20 cellular contexts compared by ENCODE assay signal in the genomic region with DNA sequence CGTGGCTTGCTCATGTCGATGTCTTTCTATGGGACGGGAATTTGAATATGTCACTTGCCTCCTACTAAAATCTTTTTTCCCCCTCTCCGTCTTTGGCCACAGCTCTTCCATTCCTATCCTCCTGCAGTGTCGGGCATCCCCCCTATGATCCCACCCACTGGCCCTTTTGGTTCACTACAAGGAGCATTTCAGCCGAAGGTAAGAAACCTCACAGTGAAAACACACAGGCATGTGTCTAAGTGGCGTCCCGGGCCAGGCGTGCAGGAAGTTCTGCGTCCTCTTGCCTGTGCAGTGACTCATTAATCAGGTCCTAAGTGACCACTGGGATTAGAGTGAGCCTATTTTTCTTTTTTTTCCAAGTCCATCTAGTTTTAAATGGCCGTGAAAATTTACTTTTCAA.
DNase-seq lines count a peak whose midpoint lies in the region; ATAC-seq, FAIRE-seq and TF ChIP-seq lines count a peak whose summit lies in the region.
"Had no signal": no experiment of that assay in that cellular context is flagged by ENCODE, and none has a peak within 500 bp of the region (broad histone marks: within the 10 kb centered on the region; RNA-seq: fewer than 3 reads in every experiment).

No MANE protein-coding gene starts in this region.

- no peaks in the 10 kb centered on the region for H3K79me2 ChIP-seq in H9 (ENCODE audit: insufficient read depth, low read length)

- no peak overlapping the region for H2BK20ac ChIP-seq in H9 (ENCODE audit: low read depth, low read length, poor library complexity, severe bottlenecking)

- H3K14ac ChIP-seq in H9 (ENCODE audit: insufficient read depth, low read length): no peak overlapping the region

- no peak overlapping the region for H3K56ac ChIP-seq in H9 (ENCODE audit: insufficient read length, low read depth, low read length)

- peaks cover 22% of the 10 kb centered on the region for H3K36me3 ChIP-seq in bronchial epithelial cell (ENCODE audit: control insufficient read depth, insufficient read depth, low read length)
- H3K36me3 ChIP-seq in ascending aorta: peaks cover 28 to 63% of the 10 kb centered on the region in 2 donors

- no peak overlapping the region for H2BK15ac ChIP-seq in H9 (ENCODE audit: low read depth, low read length)

- no peak overlapping the region for H2BK5ac ChIP-seq in H9 (ENCODE audit: insufficient read length, low read length)

- intact Hi-C loops in ascending aorta (cut with DNase I): no loop called here

- no peaks in the 10 kb centered on the region for H4K20me1 ChIP-seq in H9 (ENCODE audit: control insufficient read depth, insufficient read depth, insufficient read length)

- no peak for ATAC-seq in SK-N-SH treated with all-trans-retinoic acid at 6 μM for 48 hours
- ATAC-seq in GM21515 (IDR thresholded peaks at IDR 0.05; ENCODE audit: unreplicated experiment): no peak
- ATAC-seq: GM12878, HCT116, HepG2 had no signal

- H3K4me3 Mint-ChIP-seq in H9: no peak overlapping the region
- H3K4me3 Mint-ChIP-seq: B cell; CD4-positive, alpha-beta T cell had no signal

- H3K27ac ChIP-seq in H9 (ENCODE audit: insufficient read length, low read depth, low read length) (no peak overlapping the region), ascending aorta (no peak overlapping the region)

- H3K9ac ChIP-seq in H9 (ENCODE audit: extremely low read depth, insufficient read length, low read length): no peak overlapping the region

- H3K23ac ChIP-seq in H9 (ENCODE audit: insufficient read length, low read depth, low read length): no peak overlapping the region

- H2AFZ ChIP-seq in H9 (ENCODE audit: low read length): no peak overlapping the region

- H2BK12ac ChIP-seq in H9 (ENCODE audit: insufficient read length, low read depth, low read length): no peak overlapping the region

- H3K36me3 Mint-ChIP-seq in H9 (ENCODE audit: insufficient read depth in 1 of 3, low read depth in 3 of 3): peaks cover 37 to 97% (median 96%) of the 10 kb centered on the region in 3 experiments; a peak in 6 of 7 replicates

- H3K27me3 ChIP-seq in H9 (ENCODE audit: insufficient read depth, low read length) (no peaks in the 10 kb centered on the region), bronchial epithelial cell (ENCODE audit: control insufficient read depth, insufficient read depth, low read length) (no peaks in the 10 kb centered on the region), ascending aorta (no peaks in the 10 kb centered on the region)

- H3K4ac ChIP-seq in H9 (ENCODE audit: low read depth, low read length): no peak overlapping the region

- no peaks in the 10 kb centered on the region for H3K9me3 Mint-ChIP-seq in H9
- H3K9me3 Mint-ChIP-seq: CD4-positive, alpha-beta T cell had no signal

- H3K9me3 ChIP-seq in H9 (ENCODE audit: control insufficient read depth, low read depth, low read length) (no peaks in the 10 kb centered on the region), ascending aorta (no peaks in the 10 kb centered on the region)

- H3K27me3 Mint-ChIP-seq in H9 (ENCODE audit: low read depth): no peaks in the 10 kb centered on the region
- H3K27me3 Mint-ChIP-seq: B cell; CD4-positive, alpha-beta T cell had no signal

- H4K91ac ChIP-seq in H9 (ENCODE audit: insufficient read length, low read depth, low read length): no peak overlapping the region

- no peaks in the 10 kb centered on the region for H3K23me2 ChIP-seq in H9 (ENCODE audit: insufficient read length, low read depth, low read length, poor library complexity, severe bottlenecking)

- no peak overlapping the region for H3K18ac ChIP-seq in H9 (ENCODE audit: insufficient read length, low read depth, low read length)

- no CpG with 5 or more reads among the region's 11 CpGs for WGBS in H9 (ENCODE audit: extremely low coverage, insufficient read length, low lambda C conversion rate)

- no peak overlapping the region for H2AK5ac ChIP-seq in H9 (ENCODE audit: insufficient read length, low read length)

- H3K4me2 ChIP-seq in H9 (ENCODE audit: insufficient read depth, insufficient read length, low read length): no peak overlapping the region

- H2BK120ac ChIP-seq in H9 (ENCODE audit: low read depth, low read length, poor library complexity, severe bottlenecking): no peak overlapping the region

- H3K27ac Mint-ChIP-seq in H9: peak overlapping the region in 2 of 3 experiments; percentile 47 to 93; a peak in 3 of 7 replicates
- H3K27ac Mint-ChIP-seq: B cell; CD4-positive, alpha-beta T cell had no signal

- FAIRE-seq in bronchial epithelial cell (lab: Jason Lieb, UNC): peak; percentile 23
- FAIRE-seq: A204.1, GM12878, GM18507, HepG2, HTR-8/SVneo had no signal

- H3K4me1 ChIP-seq in H9 (ENCODE audit: insufficient read depth, low read length) (peaks cover 5% of the 10 kb centered on the region; the same call in 1 of the 2 replicates), ascending aorta (no peaks in the 10 kb centered on the region)

- peaks cover 31 to 53% of the 10 kb centered on the region in 2 experiments for H3K4me1 Mint-ChIP-seq in H9
- H3K4me1 Mint-ChIP-seq: B cell had no signal

- peaks cover 3% of the 10 kb centered on the region for H3K79me1 ChIP-seq in H9 (ENCODE audit: insufficient read depth, low read depth, low read length, poor library complexity, severe bottlenecking)

- H4K5ac ChIP-seq in H9 (ENCODE audit: insufficient read length, low read depth, low read length): no peak overlapping the region

- no peak for DNase-seq in H9
- no peak for DNase-seq in bronchial epithelial cell (ENCODE audit: low read depth)
- DNase-seq in islet precursor cell: peak; percentile 66
- DNase-seq in ascending aorta (ENCODE audit: low spot score in 2 of 2): no peak
- DNase-seq in activated gamma-delta T cell (lab: John Stamatoyannopoulos, UW): no peak
- DNase-seq: C1 segment of cervical spinal cord; Calu3; CD4-positive, alpha-beta T cell; DMS 273 treated with DMSO at 0.1 percent for 48 hours; DMS79; GOT3 had no signal

- H4K8ac ChIP-seq in H9 (replicated peaks; ENCODE audit: insufficient read length, low read depth, low read length): no peak overlapping the region

- H3T11ph ChIP-seq in H9 (ENCODE audit: low read length): no peak overlapping the region

- TF ChIP-seq CTCF in H9 (conservative IDR thresholded peaks at IDR 0.05) (peak; percentile 24; the same call in 2 of the 3 replicates), bronchial epithelial cell (IDR thresholded peaks at IDR 0.05; ENCODE audit: insufficient read depth, low read length, severe bottlenecking) (no peak), ascending aorta (IDR thresholded peaks at IDR 0.05) (no peak)

- H3K4me3 ChIP-seq in bronchial epithelial cell (ENCODE audit: low read depth, low read length): no peak overlapping the region
- H3K4me3 ChIP-seq in ascending aorta: no peak overlapping the region
- H3K4me3 ChIP-seq: GM12878 had no signal

TF ChIP-seq in SK-N-SH treated with all-trans-retinoic acid at 6 μM for 48 hours, 23 proteins besides CTCF, POLR2A, EP300 and RAD21:
- TF ChIP-seq, protein P1, sequence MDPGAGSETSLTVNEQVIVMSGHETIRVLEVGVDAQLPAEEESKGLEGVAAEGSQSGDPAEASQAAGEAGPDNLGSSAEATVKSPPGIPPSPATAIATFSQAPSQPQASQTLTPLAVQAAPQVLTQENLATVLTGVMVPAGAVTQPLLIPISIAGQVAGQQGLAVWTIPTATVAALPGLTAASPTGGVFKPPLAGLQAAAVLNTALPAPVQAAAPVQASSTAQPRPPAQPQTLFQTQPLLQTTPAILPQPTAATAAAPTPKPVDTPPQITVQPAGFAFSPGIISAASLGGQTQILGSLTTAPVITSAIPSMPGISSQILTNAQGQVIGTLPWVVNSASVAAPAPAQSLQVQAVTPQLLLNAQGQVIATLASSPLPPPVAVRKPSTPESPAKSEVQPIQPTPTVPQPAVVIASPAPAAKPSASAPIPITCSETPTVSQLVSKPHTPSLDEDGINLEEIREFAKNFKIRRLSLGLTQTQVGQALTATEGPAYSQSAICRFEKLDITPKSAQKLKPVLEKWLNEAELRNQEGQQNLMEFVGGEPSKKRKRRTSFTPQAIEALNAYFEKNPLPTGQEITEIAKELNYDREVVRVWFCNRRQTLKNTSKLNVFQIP (CRISPR knock-in tag; IDR thresholded peaks at IDR 0.05; ENCODE audit: borderline replicate concordance, low read depth): no peak
- TF ChIP-seq CSDC2 (CRISPR knock-in tag; IDR thresholded peaks at IDR 0.05) (no peak), ZNF8 (CRISPR knock-in tag; IDR thresholded peaks at IDR 0.05) (no peak), PPARA (CRISPR knock-in tag; IDR thresholded peaks at IDR 0.05; ENCODE audit: borderline replicate concordance) (no peak), ESRRG (CRISPR knock-in tag; IDR thresholded peaks at IDR 0.05) (no peak), TCF4 (CRISPR knock-in tag; IDR thresholded peaks at IDR 0.05; ENCODE audit: borderline replicate concordance) (no peak), OSR1 (CRISPR knock-in tag; IDR thresholded peaks at IDR 0.05) (no peak), ZFP30 (CRISPR knock-in tag; IDR thresholded peaks at IDR 0.05) (no peak)
